ENCODE assay signal across 19 cellular contexts in genomic region chr2:73091164-73091563, GRCh38. TPM values are rescaled to one million over a fixed set of nuclear protein-coding genes. Genes with fewer than 3 reads are reported as not detected.
DNase-seq lines count a peak whose midpoint lies in the region; ATAC-seq, FAIRE-seq and TF ChIP-seq lines count a peak whose summit lies in the region.
"Had no signal": no experiment of that assay in that cellular context is flagged by ENCODE, and none has a peak within 500 bp of the region (broad histone marks: within the 10 kb centered on the region; RNA-seq: fewer than 3 reads in every experiment).

No MANE protein-coding gene starts in this region.

- FAIRE-seq in astrocyte (lab: Jason Lieb, UNC) = peak; percentile 34

- no peaks in the 10 kb centered on the region for H3K9me3 ChIP-seq in astrocyte (ENCODE audit: insufficient read depth, low read depth, low read length)
- H3K9me3 ChIP-seq: heart left ventricle, Peyer's patch had no signal

- no peaks in the 10 kb centered on the region for H3K9me3 Mint-ChIP-seq in astrocyte (ENCODE audit: unreplicated experiment)
- H3K9me3 Mint-ChIP-seq in progenitor cell of endocrine pancreas (ENCODE audit: low read depth) = no peaks in the 10 kb centered on the region
- H3K9me3 Mint-ChIP-seq: natural killer cell treated with Interleukin-12 subunit alpha and Interleukin-12 subunit beta and Interleukin-15 and Interleukin-18, amount 100 ng/mL, for 72 hours had no signal

- no peaks in the 10 kb centered on the region for H3K27me3 Mint-ChIP-seq in astrocyte (ENCODE audit: low read depth, unreplicated experiment)
- no peaks in the 10 kb centered on the region for H3K27me3 Mint-ChIP-seq in progenitor cell of endocrine pancreas
- H3K27me3 Mint-ChIP-seq: activated CD8-positive, alpha-beta memory T cell treated with anti-CD3 and anti-CD28 coated beads, Interleukin-2, amount 10 ng/mL, durations not matched to agents 7 days and 5 days; natural killer cell treated with Interleukin-12 subunit alpha and Interleukin-12 subunit beta and Interleukin-15 and Interleukin-18, amount 100 ng/mL, for 72 hours had no signal

- H3K36me3 ChIP-seq in astrocyte (ENCODE audit: insufficient read depth, low read length) = peaks cover 5% of the 10 kb centered on the region

- H3K27me3 ChIP-seq in astrocyte (ENCODE audit: insufficient read depth, low read length) = no peaks in the 10 kb centered on the region
- H3K27me3 ChIP-seq: heart left ventricle, Peyer's patch had no signal

- H3K4me3 Mint-ChIP-seq in astrocyte (ENCODE audit: unreplicated experiment) (peak overlapping the region; percentile 12), progenitor cell of endocrine pancreas (ENCODE audit: low read depth) (no peak overlapping the region)
- H3K4me3 Mint-ChIP-seq: activated CD8-positive, alpha-beta memory T cell treated with anti-CD3 and anti-CD28 coated beads, Interleukin-2, amount 10 ng/mL, durations not matched to agents 7 days and 5 days; natural killer cell treated with Interleukin-12 subunit alpha and Interleukin-12 subunit beta and Interleukin-15 and Interleukin-18, amount 100 ng/mL, for 72 hours had no signal

- no peak overlapping the region for H3K9ac ChIP-seq in astrocyte (ENCODE audit: low read length)

- peak overlapping the region; percentile 23 for H3K4me2 ChIP-seq in astrocyte (ENCODE audit: low read length)

- H3K4me3 ChIP-seq in astrocyte (ENCODE audit: insufficient read depth, low read depth, low read length) = no peak overlapping the region
- H3K4me3 ChIP-seq: coronary artery, heart left ventricle, Peyer's patch had no signal

- no peak for TF ChIP-seq CTCF in astrocyte (IDR thresholded peaks at IDR 0.05; ENCODE audit: insufficient read depth, low read depth, low read length)
- TF ChIP-seq CTCF in progenitor cell of endocrine pancreas (IDR thresholded peaks at IDR 0.05; ENCODE audit: unreplicated experiment) = no peak

- peaks cover 74% of the 10 kb centered on the region for H4K20me1 ChIP-seq in astrocyte (ENCODE audit: insufficient read depth, low read length)

- DNase-seq in HK-2 (ENCODE audit: unreplicated experiment) = peak; percentile 71
- DNase-seq in astrocyte (ENCODE audit: low read depth) = peak; percentile 81
- peak; percentile 90 for DNase-seq in kidney glomerular epithelial cell (lab: John Stamatoyannopoulos, UW)
- no peak for DNase-seq in progenitor cell of endocrine pancreas (ENCODE audit: low spot score, unreplicated experiment)
- no peak for DNase-seq in NCI-H1694 (lab: John Stamatoyannopoulos, UW)
- no peak for DNase-seq in RPMI8226
- DNase-seq in SK-N-DZ (ENCODE audit: low spot score) = no peak
- DNase-seq: activated CD8-positive, alpha-beta memory T cell treated with anti-CD3 and anti-CD28 coated beads, Interleukin-2, amount 10 ng/mL, durations not matched to agents 7 days and 5 days; activated effector memory CD4-positive, alpha-beta T cell treated with Interleukin-2 at 50 U/mL for 16 hours; aorta; DMS79; heart left ventricle; MV-4-11; NCI-H774; Peyer's patch had no signal

- H3K36me3 Mint-ChIP-seq in astrocyte (ENCODE audit: low read depth, unreplicated experiment) = peaks cover 14% of the 10 kb centered on the region
- H3K36me3 Mint-ChIP-seq in progenitor cell of endocrine pancreas (ENCODE audit: insufficient read depth) = peaks cover 2% of the 10 kb centered on the region
- H3K36me3 Mint-ChIP-seq: activated CD8-positive, alpha-beta memory T cell treated with anti-CD3 and anti-CD28 coated beads, Interleukin-2, amount 10 ng/mL, durations not matched to agents 7 days and 5 days; natural killer cell treated with Interleukin-12 subunit alpha and Interleukin-12 subunit beta and Interleukin-15 and Interleukin-18, amount 100 ng/mL, for 72 hours had no signal

- H2AFZ ChIP-seq in astrocyte (ENCODE audit: low read depth, low read length) = no peak overlapping the region

- no peak for ATAC-seq in HG03432 (IDR thresholded peaks at IDR 0.05; ENCODE audit: unreplicated experiment)
- ATAC-seq: activated CD4-positive, CD25-positive, alpha-beta regulatory T cell treated with anti-CD3 and anti-CD28 coated beads, Interleukin-2, amount 50 U/mL, for 24 hours; activated CD8-positive, alpha-beta memory T cell treated with anti-CD3 and anti-CD28 coated beads, Interleukin-2, amount 10 ng/mL, durations not matched to agents 7 days and 5 days; heart left ventricle; natural killer cell treated with Interleukin-12 subunit alpha and Interleukin-12 subunit beta and Interleukin-15 and Interleukin-18, amount 100 ng/mL, for 72 hours had no signal

- H3K4me1 Mint-ChIP-seq in astrocyte (ENCODE audit: low read depth, unreplicated experiment) (peaks cover 56% of the 10 kb centered on the region), progenitor cell of endocrine pancreas (ENCODE audit: low read depth) (peaks cover 21% of the 10 kb centered on the region)
- H3K4me1 Mint-ChIP-seq: activated CD8-positive, alpha-beta memory T cell treated with anti-CD3 and anti-CD28 coated beads, Interleukin-2, amount 10 ng/mL, durations not matched to agents 7 days and 5 days had no signal

- H3K79me2 ChIP-seq in astrocyte (ENCODE audit: insufficient read depth, low read length) = peaks cover 95% of the 10 kb centered on the region

- peak overlapping the region; percentile 95 for H3K27ac Mint-ChIP-seq in astrocyte (ENCODE audit: unreplicated experiment)
- peak overlapping the region; percentile 67 for H3K27ac Mint-ChIP-seq in progenitor cell of endocrine pancreas
- H3K27ac Mint-ChIP-seq: activated CD8-positive, alpha-beta memory T cell treated with anti-CD3 and anti-CD28 coated beads, Interleukin-2, amount 10 ng/mL, durations not matched to agents 7 days and 5 days; natural killer cell treated with Interleukin-12 subunit alpha and Interleukin-12 subunit beta and Interleukin-15 and Interleukin-18, amount 100 ng/mL, for 72 hours had no signal

- peak overlapping the region; percentile 97 for H3K27ac ChIP-seq in astrocyte (ENCODE audit: low read depth, low read length)
- H3K27ac ChIP-seq: heart left ventricle, Peyer's patch had no signal

- H3K4me1 ChIP-seq in astrocyte (ENCODE audit: insufficient read depth, low read length) = peaks cover 44% of the 10 kb centered on the region
- H3K4me1 ChIP-seq: Peyer's patch had no signal

RNA-seq across cellular contexts. Expression of gene SFXN5, which starts 19.7 kb away (rescaled TPM):
- total RNA-seq in astrocyte = 14.9 and 15.9 TPM in 2 replicates
- 33.1 and 36.0 TPM in 2 replicates for total RNA-seq in progenitor cell of endocrine pancreas
- polyA plus RNA-seq in SK-N-DZ (2014; cell fraction: cytosol; rRNA removed) = 10.3 and 14.5 TPM in 2 replicates
- 29.5 and 36.3 TPM in 2 replicates for polyA plus RNA-seq in SK-N-DZ (2014; cell fraction: nucleus; rRNA removed)

RNA-seq across cellular contexts. Expression of gene RAB11FIP5, which starts 21.6 kb away (rescaled TPM):
- total RNA-seq in astrocyte = 56.0 and 70.5 TPM in 2 replicates
- 22.0 and 23.5 TPM in 2 replicates for total RNA-seq in progenitor cell of endocrine pancreas
- 7.7 and 9.7 TPM in 2 replicates for polyA plus RNA-seq in SK-N-DZ (2014; cell fraction: cytosol; rRNA removed)
- polyA plus RNA-seq in SK-N-DZ (2014; cell fraction: nucleus; rRNA removed) = 5.4 and 7.2 TPM in 2 replicates

Comparison
In these comparisons a context has a peak if more than half of its experiments do, and no peak if none do; other contexts are left out.
1. DNase-seq: peak in HK-2 (single experiment), astrocyte (single experiment) and kidney glomerular epithelial cell (single experiment); none in progenitor cell of endocrine pancreas (single experiment), NCI-H1694 (single experiment), RPMI8226 (single experiment) and SK-N-DZ (single experiment).